29 cellular contexts compared by ENCODE assay signal in genomic region chr7:24505968-24506367, GRCh38.
"Had no signal": no experiment of that assay in that cellular context is flagged by ENCODE, and none has a peak within 500 bp of the region (broad histone marks: within the 10 kb centered on the region; RNA-seq: fewer than 3 reads in every experiment).

No MANE protein-coding gene starts in this region.

- FAIRE-seq: endometrium, endothelial cell of umbilical vein had no signal

- H3K27ac ChIP-seq: body of pancreas, epithelial cell of prostate, esophagus squamous epithelium, gastroesophageal sphincter, heart right ventricle had no signal

- H3K27me3 ChIP-seq: body of pancreas, esophagus squamous epithelium, gastroesophageal sphincter, heart right ventricle had no signal

- H3K36me3 Mint-ChIP-seq: activated naive CD8-positive, alpha-beta T cell had no signal

- H3K9me3 ChIP-seq: body of pancreas, esophagus squamous epithelium, gastroesophageal sphincter, heart right ventricle had no signal

- H3K4me1 Mint-ChIP-seq: activated CD4-positive, alpha-beta memory T cell treated with anti-CD3 and anti-CD28 coated beads, Interleukin-2, amount 10 ng/mL, durations not matched to agents 7 days and 5 days; activated T-helper 17 cell treated with anti-CD3 and anti-CD28 coated beads, Interleukin-2, amount 50 U/mL, for 72 hours had no signal

- H3K4me1 ChIP-seq: body of pancreas, esophagus squamous epithelium, gastroesophageal sphincter, heart right ventricle had no signal

- H3K27me3 Mint-ChIP-seq: activated CD4-positive, alpha-beta T cell treated with anti-CD3 and anti-CD28 coated beads, Interleukin-2, amount 10 ng/mL, durations not matched to agents 7 days and 5 days; activated naive CD8-positive, alpha-beta T cell had no signal

- DNase-seq: activated CD4-positive, alpha-beta memory T cell treated with anti-CD3 and anti-CD28 coated beads, Interleukin-2, amount 10 ng/mL, durations not matched to agents 7 days and 5 days; activated CD4-positive, alpha-beta T cell treated with anti-CD3 and anti-CD28 coated beads for 1 hour; activated CD4-positive, alpha-beta T cell treated with anti-CD3 and anti-CD28 coated beads for 4 hours; activated CD4-positive, alpha-beta T cell treated with anti-CD3 and anti-CD28 coated beads, Interleukin-2, amount 10 ng/mL, durations not matched to agents 7 days and 5 days; activated CD4-positive, alpha-beta T cell treated with anti-CD3 and anti-CD28 coated beads, Interleukin-2, amount 50 U/mL, for 4 hours; activated CD8-positive, alpha-beta memory T cell treated with anti-CD3 and anti-CD28 coated beads for 24 hours; activated effector memory CD4-positive, alpha-beta T cell treated with Interleukin-2 at 50 U/mL for 16 hours; activated gamma-delta T cell treated with Interleukin-2 at 50 U/mL for 16 hours; activated naive CD4-positive, alpha-beta T cell treated with anti-CD3 and anti-CD28 coated beads, Interleukin-2, amount 50 U/mL, for 16 hours; activated naive CD4-positive, alpha-beta T cell treated with Interleukin-2 at 50 U/mL for 16 hours; activated T-cell treated with anti-CD3 and anti-CD28 coated beads, Interleukin-2, amount 50 U/mL, for 4 hours; amygdala; aorta; body of pancreas; caudate nucleus; cortex of kidney; dermis blood vessel endothelial cell; effector CD4-positive, alpha-beta T cell; effector memory CD8-positive, alpha-beta T cell; esophagus squamous epithelium; foreskin melanocyte; heart right ventricle; T-helper 2 cell had no signal

- ATAC-seq: activated T-cell treated with anti-CD3 and anti-CD28 coated beads, Interleukin-2, amount 50 U/mL, for 4 hours; activated T-helper 17 cell treated with anti-CD3 and anti-CD28 coated beads, Interleukin-2, amount 50 U/mL, for 72 hours; body of pancreas; effector memory CD8-positive, alpha-beta T cell; gastroesophageal sphincter; heart right ventricle had no signal

- H3K36me3 ChIP-seq: esophagus squamous epithelium, gastroesophageal sphincter, heart right ventricle had no signal

- H3K9me3 Mint-ChIP-seq: activated CD4-positive, alpha-beta memory T cell treated with anti-CD3 and anti-CD28 coated beads, Interleukin-2, amount 10 ng/mL, durations not matched to agents 7 days and 5 days; activated CD4-positive, alpha-beta T cell treated with anti-CD3 and anti-CD28 coated beads, Interleukin-2, amount 10 ng/mL, durations not matched to agents 7 days and 5 days; activated T-cell treated with anti-CD3 and anti-CD28 coated beads, Interleukin-2, amount 50 U/mL, for 4 hours; activated T-helper 17 cell treated with anti-CD3 and anti-CD28 coated beads, Interleukin-2, amount 50 U/mL, for 72 hours; effector memory CD8-positive, alpha-beta T cell had no signal

- H3K4me3 ChIP-seq: body of pancreas, esophagus squamous epithelium, gastroesophageal sphincter, heart right ventricle had no signal

- H3K4me3 Mint-ChIP-seq: activated CD4-positive, alpha-beta memory T cell treated with anti-CD3 and anti-CD28 coated beads, Interleukin-2, amount 10 ng/mL, durations not matched to agents 7 days and 5 days; activated CD4-positive, alpha-beta T cell treated with anti-CD3 and anti-CD28 coated beads, Interleukin-2, amount 10 ng/mL, durations not matched to agents 7 days and 5 days; activated naive CD8-positive, alpha-beta T cell; activated T-cell treated with anti-CD3 and anti-CD28 coated beads, Interleukin-2, amount 50 U/mL, for 4 hours; activated T-helper 17 cell treated with anti-CD3 and anti-CD28 coated beads, Interleukin-2, amount 50 U/mL, for 72 hours; effector memory CD8-positive, alpha-beta T cell had no signal

- H3K27ac Mint-ChIP-seq: activated CD4-positive, alpha-beta memory T cell treated with anti-CD3 and anti-CD28 coated beads, Interleukin-2, amount 10 ng/mL, durations not matched to agents 7 days and 5 days; activated CD4-positive, alpha-beta T cell treated with anti-CD3 and anti-CD28 coated beads, Interleukin-2, amount 10 ng/mL, durations not matched to agents 7 days and 5 days; activated naive CD8-positive, alpha-beta T cell; activated T-helper 17 cell treated with anti-CD3 and anti-CD28 coated beads, Interleukin-2, amount 50 U/mL, for 72 hours; effector memory CD8-positive, alpha-beta T cell had no signal
